ENCODE assay signal across 9 cellular contexts in genomic region chr17:35521654-35522256, GRCh38. TPM values are rescaled to one million over a fixed set of nuclear protein-coding genes. Genes with fewer than 3 reads are reported as not detected.
DNase-seq lines count a peak whose midpoint lies in the region; ATAC-seq and TF ChIP-seq lines count a peak whose summit lies in the region.
"Not testable (repeated sequence)": the region's sequence is repeated elsewhere in the genome, so short reads cannot be mapped to it uniquely, and the experiment has no call there.
"Had no signal": no experiment of that assay in that cellular context is flagged by ENCODE, and none has a peak within 500 bp of the region (broad histone marks: within the 10 kb centered on the region; RNA-seq: fewer than 3 reads in every experiment).

No MANE protein-coding gene starts in this region.

- H3K9me3 ChIP-seq in esophagus (ENCODE audit: control insufficient read depth in 2 of 2, insufficient read depth in 1 of 2, low read depth in 1 of 2, low read length in 1 of 2) = not testable (repeated sequence)

- peaks cover 97% of the 10 kb centered on the region for H3K4me1 Mint-ChIP-seq in activated CD8-positive, alpha-beta T cell treated with anti-CD3 and anti-CD28 coated beads for 36 hours (ENCODE audit: low read depth)
- peaks cover 98% of the 10 kb centered on the region for H3K4me1 Mint-ChIP-seq in activated naive CD4-positive, alpha-beta T cell treated with anti-CD3 and anti-CD28 coated beads, Interleukin-2, amount 10 ng/mL, durations not matched to agents 7 days and 5 days

- peak overlapping the region; percentile 31 to 57 for H3K27ac ChIP-seq in esophagus (ENCODE audit: low read depth in 2 of 2, low read length in 1 of 2)

- H3K4me3 Mint-ChIP-seq in activated CD8-positive, alpha-beta T cell treated with anti-CD3 and anti-CD28 coated beads for 36 hours = peak overlapping the region; percentile 37
- peak overlapping the region; percentile 43 for H3K4me3 Mint-ChIP-seq in activated naive CD4-positive, alpha-beta T cell treated with anti-CD3 and anti-CD28 coated beads, Interleukin-2, amount 10 ng/mL, durations not matched to agents 7 days and 5 days

- POLR2A ChIA-PET in activated CD8-positive, alpha-beta T cell treated with anti-CD3 and anti-CD28 coated beads for 36 hours (lab: Charles Lee) = interaction anchor here (0.9 to 1.2 kb wide), 4 partner anchors 9 to 274 kb away, joined by 3 to 5 read pairs (median 3); no protein-coding TSS in a partner anchor

- H3K4me1 ChIP-seq in esophagus (ENCODE audit: control insufficient read depth in 2 of 2, insufficient read depth in 2 of 2, low read length in 1 of 2) = not testable (repeated sequence)

- peaks cover 87% of the 10 kb centered on the region for H3K36me3 Mint-ChIP-seq in activated CD8-positive, alpha-beta T cell treated with anti-CD3 and anti-CD28 coated beads for 36 hours (ENCODE audit: low read depth)
- H3K36me3 Mint-ChIP-seq in activated naive CD4-positive, alpha-beta T cell treated with anti-CD3 and anti-CD28 coated beads, Interleukin-2, amount 10 ng/mL, durations not matched to agents 7 days and 5 days = peaks cover 85% of the 10 kb centered on the region

- peaks cover 11% of the 10 kb centered on the region for H3K9me3 Mint-ChIP-seq in activated CD8-positive, alpha-beta T cell treated with anti-CD3 and anti-CD28 coated beads for 36 hours
- H3K9me3 Mint-ChIP-seq in activated naive CD4-positive, alpha-beta T cell treated with anti-CD3 and anti-CD28 coated beads, Interleukin-2, amount 10 ng/mL, durations not matched to agents 7 days and 5 days = not testable (repeated sequence)

- 56 to 63% methylated on average over 5 of the region's 5 CpGs for WGBS in esophagus, 2 donors

- DNase-seq in GM12865 (ENCODE audit: low read depth) (peak; percentile 32), NOMO-1 (lab: John Stamatoyannopoulos, UW; ENCODE audit: unreplicated experiment in 2 of 2) (peak; percentile 71), T-helper 2 cell (peak in 4 of 5 experiments; percentile 13 to 80 (median 44))
- peak; percentile 52 for DNase-seq in activated CD8-positive, alpha-beta T cell treated with anti-CD3 and anti-CD28 coated beads for 36 hours
- peak; percentile 61 for DNase-seq in activated naive CD4-positive, alpha-beta T cell treated with anti-CD3 and anti-CD28 coated beads, Interleukin-2, amount 10 ng/mL, durations not matched to agents 7 days and 5 days
- DNase-seq in stimulated activated CD4-positive, alpha-beta T cell treated with anti-CD3 and anti-CD28 coated beads, Interleukin-4, amount 100 ng/mL, for 1 hour = peak; percentile 22

- H3K27me3 ChIP-seq in esophagus (ENCODE audit: control insufficient read depth in 1 of 2, insufficient read depth in 2 of 2, low read length in 2 of 2) = not testable (repeated sequence)

- H3K27me3 Mint-ChIP-seq in activated CD8-positive, alpha-beta T cell treated with anti-CD3 and anti-CD28 coated beads for 36 hours; activated naive CD4-positive, alpha-beta T cell treated with anti-CD3 and anti-CD28 coated beads, Interleukin-2, amount 10 ng/mL, durations not matched to agents 7 days and 5 days: not testable (repeated sequence)

- H3K27ac Mint-ChIP-seq in activated CD8-positive, alpha-beta T cell treated with anti-CD3 and anti-CD28 coated beads for 36 hours = peak overlapping the region; percentile 90
- H3K27ac Mint-ChIP-seq in activated naive CD4-positive, alpha-beta T cell treated with anti-CD3 and anti-CD28 coated beads, Interleukin-2, amount 10 ng/mL, durations not matched to agents 7 days and 5 days = peak overlapping the region; percentile 83

- not testable (repeated sequence) for TF ChIP-seq CTCF in GM12865 (IDR thresholded peaks at IDR 0.05; ENCODE audit: insufficient read depth, low read depth, low read length, missing control alignments); activated CD8-positive, alpha-beta T cell treated with anti-CD3 and anti-CD28 coated beads for 36 hours (IDR thresholded peaks at IDR 0.05)

- intact Hi-C loops in activated CD8-positive, alpha-beta T cell treated with anti-CD3 and anti-CD28 coated beads for 36 hours (cut with micrococcal nuclease) = not testable (repeated sequence)

- peak; percentile 86 for ATAC-seq in activated CD8-positive, alpha-beta T cell treated with anti-CD3 and anti-CD28 coated beads for 36 hours

- not testable (repeated sequence) for H3K4me3 ChIP-seq in GM12865 (ENCODE audit: low read depth, low read length); esophagus (ENCODE audit: low read depth in 1 of 2, low read length in 2 of 2)

- CTCF ChIA-PET in activated CD8-positive, alpha-beta T cell treated with anti-CD3 and anti-CD28 coated beads for 36 hours (lab: Charles Lee) = interaction anchor here (0.7 to 2.3 kb wide), 4 partner anchors 10 to 209 kb away, joined by 3 to 8 read pairs (median 4); no protein-coding TSS in a partner anchor
- CTCF ChIA-PET in activated naive CD4-positive, alpha-beta T cell treated with anti-CD3 and anti-CD28 coated beads, Interleukin-2, amount 10 ng/mL, durations not matched to agents 7 days and 5 days (lab: Charles Lee) = interaction anchor here (0.9 to 5.0 kb wide), 2 partner anchors 13 to 46 kb away, joined by 3 to 26 read pairs; no protein-coding TSS in a partner anchor

- not testable (repeated sequence) for H3K36me3 ChIP-seq in esophagus (ENCODE audit: control insufficient read depth in 2 of 2, insufficient read depth in 2 of 2, low read length in 1 of 2)

RNA-seq across cellular contexts. Expression of gene SLFN12L, which starts 15.7 kb away (rescaled TPM):
- total RNA-seq in activated CD8-positive, alpha-beta T cell treated with anti-CD3 and anti-CD28 coated beads for 36 hours = 10 to 100 TPM; 41.7 to 42.5 TPM
- under 1 TPM; 0.25 to 0.55 TPM for polyA plus RNA-seq in esophagus
- total RNA-seq: endodermal cell had no signal

RNA-seq across cellular contexts. Expression of gene SLFN14, which starts 38.9 kb away (rescaled TPM):
- under 1 TPM in 1 of 2 experiments, not detected in 1; 0.11 TPM for total RNA-seq in activated CD8-positive, alpha-beta T cell treated with anti-CD3 and anti-CD28 coated beads for 36 hours
- not detected for polyA plus RNA-seq in esophagus
- total RNA-seq: endodermal cell, Right ventricle myocardium inferior had no signal

RNA-seq across cellular contexts. Expression of gene PEX12, which starts 56.6 kb away (rescaled TPM):
- total RNA-seq in activated CD8-positive, alpha-beta T cell treated with anti-CD3 and anti-CD28 coated beads for 36 hours = 1 to 10 TPM; 5.1 to 5.6 TPM
- polyA plus RNA-seq in esophagus = 1 to 10 TPM; 2.4 TPM
